Comparison of ENCODE assay signal across 12 cellular contexts in the genomic region with DNA sequence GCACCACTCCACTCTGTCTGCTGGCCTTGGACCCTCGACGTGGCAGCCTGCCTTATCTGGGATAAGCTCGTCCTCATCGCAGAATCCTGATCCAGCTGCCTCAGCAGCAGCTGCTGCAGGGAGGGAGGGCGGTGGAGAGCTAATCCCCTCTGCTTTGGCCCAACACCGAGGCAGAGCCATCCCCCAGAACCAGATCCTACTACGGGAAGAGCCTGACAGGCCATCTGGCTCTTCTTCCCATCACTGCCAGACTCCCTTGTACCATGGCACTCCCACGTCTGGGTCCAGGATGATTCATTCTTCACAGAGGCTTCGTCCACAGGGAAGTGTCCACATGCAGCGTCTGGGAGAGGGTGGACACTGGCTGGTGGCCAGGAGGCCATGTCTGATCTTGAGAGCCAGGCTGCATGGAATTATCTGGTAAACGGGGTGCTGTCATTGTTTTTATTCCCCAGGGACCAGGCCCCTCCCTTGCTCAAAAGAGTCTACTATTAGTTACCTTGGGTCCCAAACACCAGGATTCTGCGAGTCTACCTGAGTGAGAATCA. TPM values are rescaled to one million over a fixed set of nuclear protein-coding genes. Genes with fewer than 3 reads are reported as not detected.
A peak's percentile ranks its signal among the peaks of the same experiment; 100 is the strongest.
DNase-seq lines count a peak whose midpoint lies in the region; ATAC-seq and TF ChIP-seq lines count a peak whose summit lies in the region.
"Had no signal": no experiment of that assay in that cellular context is flagged by ENCODE, and none has a peak within 500 bp of the region (broad histone marks: within the 10 kb centered on the region; RNA-seq: fewer than 3 reads in every experiment).

No MANE protein-coding gene starts in this region.

- peaks cover 31% of the 10 kb centered on the region for H3K27me3 Mint-ChIP-seq in activated CD8-positive, alpha-beta memory T cell treated with anti-CD3 and anti-CD28 coated beads, Interleukin-2, amount 10 ng/mL, durations not matched to agents 7 days and 5 days
- H3K27me3 Mint-ChIP-seq in type B pancreatic cell (peaks cover 36% of the 10 kb centered on the region), immature natural killer cell (ENCODE audit: low read depth in 3 of 3) (peaks cover 0 to 6% (median 2%) of the 10 kb centered on the region in 3 donors)
- H3K27me3 Mint-ChIP-seq in activated T-cell treated with anti-CD3 and anti-CD28 coated beads, Interleukin-2, amount 50 U/mL, for 72 hours (ENCODE audit: low read depth) = peaks cover 28% of the 10 kb centered on the region

- CTCF ChIA-PET in activated CD8-positive, alpha-beta memory T cell treated with anti-CD3 and anti-CD28 coated beads, Interleukin-2, amount 10 ng/mL, durations not matched to agents 7 days and 5 days (lab: Charles Lee) = no interaction called here

- no peaks in the 10 kb centered on the region for H3K27me3 ChIP-seq in WERI-Rb-1 (ENCODE audit: insufficient read depth, low read depth, severe bottlenecking)

- no peaks in the 10 kb centered on the region for H3K36me3 Mint-ChIP-seq in activated CD8-positive, alpha-beta memory T cell treated with anti-CD3 and anti-CD28 coated beads, Interleukin-2, amount 10 ng/mL, durations not matched to agents 7 days and 5 days
- H3K36me3 Mint-ChIP-seq in type B pancreatic cell (no peaks in the 10 kb centered on the region), immature natural killer cell (no peaks in the 10 kb centered on the region)
- no peaks in the 10 kb centered on the region for H3K36me3 Mint-ChIP-seq in activated T-cell treated with anti-CD3 and anti-CD28 coated beads, Interleukin-2, amount 50 U/mL, for 72 hours (ENCODE audit: insufficient read depth in 2 of 2)
- H3K36me3 Mint-ChIP-seq: CD4-positive, alpha-beta memory T cell had no signal

- no peaks in the 10 kb centered on the region for H3K36me3 ChIP-seq in WERI-Rb-1

- no peak overlapping the region for H3K4me3 Mint-ChIP-seq in activated CD8-positive, alpha-beta memory T cell treated with anti-CD3 and anti-CD28 coated beads, Interleukin-2, amount 10 ng/mL, durations not matched to agents 7 days and 5 days
- H3K4me3 Mint-ChIP-seq in type B pancreatic cell (no peak overlapping the region), immature natural killer cell (no peak overlapping the region)
- H3K4me3 Mint-ChIP-seq in activated T-cell treated with anti-CD3 and anti-CD28 coated beads, Interleukin-2, amount 50 U/mL, for 72 hours = no peak overlapping the region
- H3K4me3 Mint-ChIP-seq: CD4-positive, alpha-beta memory T cell; effector memory CD8-positive, alpha-beta T cell had no signal

- DNase-seq in activated CD8-positive, alpha-beta memory T cell treated with anti-CD3 and anti-CD28 coated beads, Interleukin-2, amount 50 U/mL, for 48 hours = peak; percentile 39
- DNase-seq in activated CD8-positive, alpha-beta memory T cell treated with anti-CD3 and anti-CD28 coated beads, Interleukin-2, amount 10 ng/mL, durations not matched to agents 7 days and 5 days = no peak
- DNase-seq in WERI-Rb-1 (peak; percentile 99), islet precursor cell (peak; percentile 93), type B pancreatic cell (ENCODE audit: extremely low spot score, unreplicated experiment) (peak; percentile 45), NCI-H748 (lab: John Stamatoyannopoulos, UW; ENCODE audit: unreplicated experiment) (no peak), immature natural killer cell (no peak)
- DNase-seq in activated T-cell treated with anti-CD3 and anti-CD28 coated beads, Interleukin-2, amount 50 U/mL, for 72 hours = no peak
- DNase-seq: activated CD4-positive, alpha-beta T cell treated with anti-CD3 and anti-CD28 coated beads for 4 hours; CD4-positive, alpha-beta memory T cell; effector memory CD8-positive, alpha-beta T cell; MM.1S had no signal

- TF ChIP-seq CTCF in WERI-Rb-1 (IDR thresholded peaks at IDR 0.05; ENCODE audit: low read depth, low read length) = no peak; the same call in 1 of the 2 replicates
- no peak for TF ChIP-seq CTCF in type B pancreatic cell (conservative IDR thresholded peaks at IDR 0.05)

- no peak for ATAC-seq in activated CD8-positive, alpha-beta memory T cell treated with anti-CD3 and anti-CD28 coated beads, Interleukin-2, amount 10 ng/mL, durations not matched to agents 7 days and 5 days
- no peak for ATAC-seq in activated T-cell treated with anti-CD3 and anti-CD28 coated beads, Interleukin-2, amount 50 U/mL, for 72 hours (replicated peaks in 1 of 2)
- ATAC-seq: effector memory CD8-positive, alpha-beta T cell had no signal

- no peaks in the 10 kb centered on the region for H3K9me3 Mint-ChIP-seq in activated CD8-positive, alpha-beta memory T cell treated with anti-CD3 and anti-CD28 coated beads, Interleukin-2, amount 10 ng/mL, durations not matched to agents 7 days and 5 days (ENCODE audit: low read depth)
- H3K9me3 Mint-ChIP-seq in type B pancreatic cell (no peaks in the 10 kb centered on the region), immature natural killer cell (no peaks in the 10 kb centered on the region)
- no peaks in the 10 kb centered on the region for H3K9me3 Mint-ChIP-seq in activated T-cell treated with anti-CD3 and anti-CD28 coated beads, Interleukin-2, amount 50 U/mL, for 72 hours
- H3K9me3 Mint-ChIP-seq: effector memory CD8-positive, alpha-beta T cell had no signal

- H3K4me3 ChIP-seq in WERI-Rb-1 (ENCODE audit: low read depth, low read length) = no peak overlapping the region

- H3K9me3 ChIP-seq in WERI-Rb-1 (ENCODE audit: severe bottlenecking) = no peaks in the 10 kb centered on the region

- no peak overlapping the region for H3K27ac Mint-ChIP-seq in activated CD8-positive, alpha-beta memory T cell treated with anti-CD3 and anti-CD28 coated beads, Interleukin-2, amount 10 ng/mL, durations not matched to agents 7 days and 5 days
- no peak overlapping the region for H3K27ac Mint-ChIP-seq in type B pancreatic cell
- no peak overlapping the region for H3K27ac Mint-ChIP-seq in activated T-cell treated with anti-CD3 and anti-CD28 coated beads, Interleukin-2, amount 50 U/mL, for 72 hours
- no peak overlapping the region for H3K27ac Mint-ChIP-seq in immature natural killer cell
- H3K27ac Mint-ChIP-seq: CD4-positive, alpha-beta memory T cell; effector memory CD8-positive, alpha-beta T cell had no signal

- peak overlapping the region; percentile 9 for H3K27ac ChIP-seq in WERI-Rb-1

- no peaks in the 10 kb centered on the region for H3K4me1 Mint-ChIP-seq in activated CD8-positive, alpha-beta memory T cell treated with anti-CD3 and anti-CD28 coated beads, Interleukin-2, amount 10 ng/mL, durations not matched to agents 7 days and 5 days
- H3K4me1 Mint-ChIP-seq in type B pancreatic cell (ENCODE audit: unreplicated experiment) (no peaks in the 10 kb centered on the region), immature natural killer cell (no peaks in the 10 kb centered on the region)
- H3K4me1 Mint-ChIP-seq in activated T-cell treated with anti-CD3 and anti-CD28 coated beads, Interleukin-2, amount 50 U/mL, for 72 hours (ENCODE audit: low read depth) = no peaks in the 10 kb centered on the region

RNA-seq across cellular contexts. Expression of gene PKP1, which starts 14.6 kb away (rescaled TPM):
- not detected for total RNA-seq in activated CD8-positive, alpha-beta memory T cell treated with anti-CD3 and anti-CD28 coated beads, Interleukin-2, amount 10 ng/mL, durations not matched to agents 7 days and 5 days
- 7.6 and 30.7 TPM in 2 replicates for total RNA-seq in type B pancreatic cell (ENCODE audit: low replicate concordance)
- not detected for total RNA-seq in activated T-cell treated with anti-CD3 and anti-CD28 coated beads, Interleukin-2, amount 50 U/mL, for 72 hours
- not detected for polyA plus RNA-seq in immature natural killer cell
- total RNA-seq: CD4-positive, alpha-beta memory T cell had no signal
- polyA plus RNA-seq: CD4-positive, alpha-beta memory T cell had no signal

Comparison
In these comparisons a context has a peak if more than half of its experiments do, and no peak if none do; other contexts are left out.
1. DNase-seq: peak in activated CD8-positive, alpha-beta memory T cell treated with anti-CD3 and anti-CD28 coated beads, Interleukin-2, amount 50 U/mL, for 48 hours (single experiment), WERI-Rb-1 (single experiment), islet precursor cell (single experiment) and type B pancreatic cell (single experiment); none in activated CD8-positive, alpha-beta memory T cell treated with anti-CD3 and anti-CD28 coated beads, Interleukin-2, amount 10 ng/mL, durations not matched to agents 7 days and 5 days (single experiment), NCI-H748 (single experiment), activated T-cell treated with anti-CD3 and anti-CD28 coated beads, Interleukin-2, amount 50 U/mL, for 72 hours (0 of 2) and immature natural killer cell (0 of 3).